Comparison of ENCODE assay signal across 12 cellular contexts in the genomic region with DNA sequence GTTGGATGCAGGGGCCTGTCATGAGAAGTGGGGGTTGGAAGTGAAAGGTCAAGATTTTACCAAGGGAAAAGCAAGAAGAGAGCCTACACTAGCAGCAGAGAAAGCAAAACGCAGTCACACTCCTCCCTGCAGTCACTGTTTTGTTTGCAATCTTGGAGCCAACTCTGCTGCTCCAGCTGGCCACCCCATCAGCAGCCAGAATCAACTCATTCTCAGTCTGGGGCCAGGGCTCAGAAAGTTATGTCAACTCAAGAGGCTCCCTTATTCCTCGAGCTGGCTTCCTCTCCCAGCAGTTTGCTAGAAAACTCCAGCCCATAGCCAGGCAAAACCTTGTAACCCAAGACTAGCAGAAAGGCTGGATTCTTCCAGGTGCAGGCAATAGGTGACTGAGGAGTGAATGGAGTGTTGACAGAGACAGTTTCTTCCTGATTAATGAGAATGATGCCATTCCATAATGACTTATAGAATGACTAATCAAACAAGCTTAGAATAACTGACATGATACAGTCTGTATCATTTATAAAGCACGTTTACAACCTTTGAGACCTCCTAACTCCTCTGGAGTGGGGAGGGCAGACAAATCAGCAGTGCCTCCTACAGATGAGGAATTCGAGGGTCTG. TPM values are rescaled to one million over a fixed set of nuclear protein-coding genes. Genes with fewer than 3 reads are reported as not detected.
DNase-seq lines count a peak whose midpoint lies in the region; ATAC-seq lines count a peak whose summit lies in the region.
"Had no signal": no experiment of that assay in that cellular context is flagged by ENCODE, and none has a peak within 500 bp of the region (broad histone marks: within the 10 kb centered on the region; RNA-seq: fewer than 3 reads in every experiment).

No MANE protein-coding gene starts in this region.

- H3K4me3 ChIP-seq in aorta (ENCODE audit: low read length in 2 of 2) = no peak overlapping the region
- no peak overlapping the region for H3K4me3 ChIP-seq in HAP-1

- H3K27me3 ChIP-seq in aorta (ENCODE audit: control insufficient read depth in 1 of 2, insufficient read depth in 2 of 2, low read length in 1 of 2) = no peaks in the 10 kb centered on the region
- H3K27me3 ChIP-seq in HAP-1 (ENCODE audit: low read depth) = no peaks in the 10 kb centered on the region; the same call in 1 of the 2 replicates

- H3K36me3 ChIP-seq in aorta (ENCODE audit: control insufficient read depth in 1 of 2, insufficient read depth in 2 of 2, low read length in 1 of 2) (no peaks in the 10 kb centered on the region), HAP-1 (replicated peaks) (no peaks in the 10 kb centered on the region)

- H3K9me3 ChIP-seq in aorta (ENCODE audit: control insufficient read depth, low read length) = no peaks in the 10 kb centered on the region
- H3K9me3 ChIP-seq in HAP-1 = no peaks in the 10 kb centered on the region

- in situ Hi-C loops in HAP-1 (cut with MboI; ENCODE audit: low sequenced_read_pairs) = loop anchor here (5.0 to 10.0 kb wide), 2 partner anchors 204 to 327 kb away; no protein-coding TSS in a partner anchor

- H3K4me1 ChIP-seq in aorta (ENCODE audit: control insufficient read depth in 1 of 2, insufficient read depth in 2 of 2, low read length in 2 of 2) (no peaks in the 10 kb centered on the region), HAP-1 (no peaks in the 10 kb centered on the region)

- intact Hi-C loops in Right ventricle myocardium inferior (cut with DNase I) = loop anchor here (10.0 kb wide), 1 partner anchor 307 kb away; no protein-coding TSS in a partner anchor
- intact Hi-C loops in cardiac septum (cut with DNase I) = loop anchor here (2.0 to 10.0 kb wide), 2 partner anchors 67 to 191 kb away; no protein-coding TSS in a partner anchor
- intact Hi-C loops in aorta (cut with DNase I) = loop anchor here (2.0 to 10.0 kb wide), 9 partner anchors 64 to 487 kb away; partner anchors contain the start of genes CHRDL2 (in 1 of the 2) and RNF169 (in 1 of the 2)

- ATAC-seq in Right ventricle myocardium inferior = peak; percentile 74
- ATAC-seq in aorta (ENCODE audit: low FRiP score) = peak; percentile 79
- ATAC-seq: stimulated activated effector memory CD8-positive, alpha-beta T cell treated with anti-CD3 and anti-CD28 coated beads, Interleukin-12 subunit alpha, Interleukin-12 subunit beta, amount 100 ng/mL, for 72 hours had no signal

- H3K27ac ChIP-seq in aorta (ENCODE audit: low read depth in 1 of 2, low read length in 2 of 2) = no peak overlapping the region

- 12 to 21% methylated on average over 4 of the region's 4 CpGs for WGBS in aorta, 2 donors

- DNase-seq in Right ventricle myocardium inferior (ENCODE audit: missing footprints) (no peak), cardiac septum (ENCODE audit: low spot score) (no peak), dermis blood vessel endothelial cell (peak; percentile 9), medulla oblongata (ENCODE audit: extremely low spot score) (peak; percentile 69), aorta (peak in 1 of 2 donors; percentile 79), COR-L47 (lab: John Stamatoyannopoulos, UW) (no peak), HAP-1 (ENCODE audit: low spot score in 2 of 2) (no peak), EL (no peak)
- DNase-seq: activated CD4-positive, CD25-positive, alpha-beta regulatory T cell; activated naive CD4-positive, alpha-beta T cell treated with anti-CD3 and anti-CD28 coated beads, Interleukin-2, amount 10 ng/mL, durations not matched to agents 7 days and 5 days; small intestine had no signal

RNA-seq across cellular contexts. Expression of gene P4HA3, which starts 53.4 kb away (rescaled TPM):
- total RNA-seq in Right ventricle myocardium inferior (not detected), cardiac septum (0.54 TPM), dermis blood vessel endothelial cell (19.2 and 37.4 TPM in 2 replicates), aorta (1 to 10 TPM; 3.1 to 5.8 TPM)
- polyA plus RNA-seq in aorta = 10 to 100 TPM in 1 of 2 donors, under 1 TPM in 1; 0.75 to 13.8 TPM

Comparison
In these comparisons a context has a peak if more than half of its experiments do, and no peak if none do; other contexts are left out.
1. DNase-seq: peak in dermis blood vessel endothelial cell (single experiment) and medulla oblongata (single experiment); none in Right ventricle myocardium inferior (single experiment), cardiac septum (single experiment), COR-L47 (single experiment), HAP-1 (0 of 2) and EL (single experiment).